ENCODE assay signal across 23 cellular contexts in the genomic region with DNA sequence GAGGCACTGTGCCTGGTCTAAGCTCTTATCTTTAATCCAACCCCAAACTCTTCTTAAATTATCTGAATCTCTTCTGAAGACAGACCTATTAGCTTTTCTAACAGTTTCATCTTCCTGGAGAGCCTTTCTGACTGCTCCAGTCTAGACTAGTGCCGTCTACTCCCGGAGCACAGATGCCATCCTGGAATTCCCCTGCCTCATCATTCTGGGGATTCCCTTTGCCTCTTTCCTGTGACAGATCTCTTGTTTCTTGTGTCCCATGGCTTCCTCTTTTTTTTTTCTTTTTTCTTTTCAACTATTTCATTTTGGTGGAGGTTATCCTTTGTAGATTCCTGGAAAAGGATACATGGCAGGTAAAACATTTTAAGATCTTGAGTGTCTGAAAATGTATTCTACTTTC. TPM values are rescaled to one million over a fixed set of nuclear protein-coding genes. Genes with fewer than 3 reads are reported as not detected.
DNase-seq lines count a peak whose midpoint lies in the region; ATAC-seq, FAIRE-seq and TF ChIP-seq lines count a peak whose summit lies in the region.
"Had no signal": no experiment of that assay in that cellular context is flagged by ENCODE, and none has a peak within 500 bp of the region (broad histone marks: within the 10 kb centered on the region; RNA-seq: fewer than 3 reads in every experiment).

No MANE protein-coding gene starts in this region.

- TF ChIP-seq CTCF in foreskin keratinocyte (conservative IDR thresholded peaks at IDR 0.05): no peak

- peak overlapping the region; percentile 4 to 44 for H3K4me3 Mint-ChIP-seq in stimulated activated naive B cell treated with anti-CD40 and anti-IgM and Interleukin-4, amounts not matched to agents 10 μg/mL and 1 μg/mL and 100 μg/mL, for 72 hours
- no peak overlapping the region for H3K4me3 Mint-ChIP-seq in naive thymus-derived CD8-positive, alpha-beta T cell
- H3K4me3 Mint-ChIP-seq: activated T-cell treated with anti-CD3 and anti-CD28 coated beads, Interleukin-2, amount 50 U/mL, for 4 hours; mesothelial cell of epicardium; T-cell had no signal

- peak overlapping the region; percentile 85 for H3K27ac Mint-ChIP-seq in stimulated activated naive B cell treated with anti-CD40 and anti-IgM and Interleukin-4, amounts not matched to agents 10 μg/mL and 1 μg/mL and 100 μg/mL, for 72 hours
- no peak overlapping the region for H3K27ac Mint-ChIP-seq in naive thymus-derived CD8-positive, alpha-beta T cell
- H3K27ac Mint-ChIP-seq: mesothelial cell of epicardium, T-cell had no signal

- peak; percentile 34 for DNase-seq in stimulated activated CD4-positive, alpha-beta T cell treated with anti-CD3 and anti-CD28 coated beads, Interleukin-15, amount 100 ng/mL, for 24 hours
- no peak for DNase-seq in stimulated activated CD4-positive, alpha-beta T cell treated with anti-CD3 and anti-CD28 coated beads, Interleukin-2, amount 100 ng/mL, for 24 hours
- DNase-seq in RCC 7860 (ENCODE audit: low spot score) (peak; percentile 61), foreskin keratinocyte (peak; percentile 46 to 66), amygdala (lab: John Stamatoyannopoulos, UW) (no peak)
- DNase-seq in stimulated activated naive B cell treated with anti-CD40 and anti-IgM and Interleukin-4, amounts not matched to agents 10 μg/mL and 1 μg/mL and 100 μg/mL, for 72 hours: peak; percentile 40
- DNase-seq in naive thymus-derived CD8-positive, alpha-beta T cell: no peak
- DNase-seq: activated CD4-positive, alpha-beta T cell treated with anti-CD3 and anti-CD28 coated beads, Interleukin-2, amount 50 U/mL, for 48 hours; activated T-cell treated with anti-CD3 and anti-CD28 coated beads, Interleukin-2, amount 50 U/mL, for 4 hours; adrenal gland; erythroblast; gastrocnemius medialis; GM23248; NCI-H1105; NCI-H2081; NCI-H510A; Right ventricle myocardium superior; T-cell had no signal

- H3K27me3 ChIP-seq in foreskin keratinocyte: no peaks in the 10 kb centered on the region
- H3K27me3 ChIP-seq: adrenal gland, cardiac muscle cell, gastrocnemius medialis, tibial nerve had no signal

- peaks cover 22 to 27% of the 10 kb centered on the region in 2 donors for H3K4me1 Mint-ChIP-seq in stimulated activated naive B cell treated with anti-CD40 and anti-IgM and Interleukin-4, amounts not matched to agents 10 μg/mL and 1 μg/mL and 100 μg/mL, for 72 hours
- H3K4me1 Mint-ChIP-seq in naive thymus-derived CD8-positive, alpha-beta T cell: peaks cover 6 to 15% (median 11%) of the 10 kb centered on the region in 4 donors

- H3K27me3 Mint-ChIP-seq in stimulated activated naive B cell treated with anti-CD40 and anti-IgM and Interleukin-4, amounts not matched to agents 10 μg/mL and 1 μg/mL and 100 μg/mL, for 72 hours: no peaks in the 10 kb centered on the region
- H3K27me3 Mint-ChIP-seq in naive thymus-derived CD8-positive, alpha-beta T cell: peaks cover 0 to 1% (median 0%) of the 10 kb centered on the region in 5 donors
- H3K27me3 Mint-ChIP-seq: T-cell had no signal

- H3K27ac ChIP-seq in foreskin keratinocyte: peak overlapping the region; percentile 62
- H3K27ac ChIP-seq: adrenal gland, cardiac muscle cell, gastrocnemius medialis, GM23248, tibial nerve, VCaP had no signal

- ATAC-seq in foreskin keratinocyte (peak; percentile 68), HG03045 (IDR thresholded peaks at IDR 0.05; ENCODE audit: unreplicated experiment) (no peak)
- ATAC-seq in stimulated activated naive B cell treated with anti-CD40 and anti-IgM and Interleukin-4, amounts not matched to agents 10 μg/mL and 1 μg/mL and 100 μg/mL, for 72 hours (replicated peaks): peak; percentile 65 to 76
- ATAC-seq in naive thymus-derived CD8-positive, alpha-beta T cell: no peak
- ATAC-seq: activated T-cell treated with anti-CD3 and anti-CD28 coated beads, Interleukin-2, amount 50 U/mL, for 4 hours; gastrocnemius medialis; T-cell had no signal

- peaks cover 9% of the 10 kb centered on the region for H3K4me1 ChIP-seq in foreskin keratinocyte

- peaks cover 56 to 66% of the 10 kb centered on the region in 2 donors for H3K36me3 Mint-ChIP-seq in stimulated activated naive B cell treated with anti-CD40 and anti-IgM and Interleukin-4, amounts not matched to agents 10 μg/mL and 1 μg/mL and 100 μg/mL, for 72 hours
- H3K36me3 Mint-ChIP-seq in naive thymus-derived CD8-positive, alpha-beta T cell: no peaks in the 10 kb centered on the region
- H3K36me3 Mint-ChIP-seq: T-cell had no signal

- peaks cover 4 to 5% of the 10 kb centered on the region in 2 donors for H3K9me3 Mint-ChIP-seq in stimulated activated naive B cell treated with anti-CD40 and anti-IgM and Interleukin-4, amounts not matched to agents 10 μg/mL and 1 μg/mL and 100 μg/mL, for 72 hours
- H3K9me3 Mint-ChIP-seq in naive thymus-derived CD8-positive, alpha-beta T cell: no peaks in the 10 kb centered on the region
- H3K9me3 Mint-ChIP-seq: T-cell had no signal

- POLR2A ChIA-PET in naive thymus-derived CD8-positive, alpha-beta T cell (lab: Charles Lee): no interaction called here

- no peak for FAIRE-seq in RCC 7860 (lab: Jason Lieb, UNC)

RNA-seq across cellular contexts. Expression of gene SEMA4A, which starts 11.7 kb away (rescaled TPM):
- 9.7 and 9.9 TPM in 2 replicates for total RNA-seq in foreskin keratinocyte
- polyA plus RNA-seq in foreskin keratinocyte: 9.3 TPM in 2 replicates
- 1 to 10 TPM; 1.2 TPM for total RNA-seq in naive thymus-derived CD8-positive, alpha-beta T cell
- 1 to 10 TPM in 1 of 3 donors, under 1 TPM in 2; 0.16 to 1.4 (median 0.22) TPM for polyA plus RNA-seq in naive thymus-derived CD8-positive, alpha-beta T cell

RNA-seq across cellular contexts. Expression of gene SLC25A44, which starts 28.8 kb away (rescaled TPM):
- total RNA-seq in foreskin keratinocyte: 18.4 and 18.5 TPM in 2 replicates
- 12.4 and 14.2 TPM in 2 replicates for polyA plus RNA-seq in foreskin keratinocyte
- total RNA-seq in naive thymus-derived CD8-positive, alpha-beta T cell: 10 to 100 TPM; 16.8 to 21.4 TPM
- 10 to 100 TPM in 1 of 3 donors, 1 to 10 TPM in 2; 6.0 to 16.4 (median 9.7) TPM for polyA plus RNA-seq in naive thymus-derived CD8-positive, alpha-beta T cell

RNA-seq across cellular contexts. Expression of gene PMF1, which starts 47.7 kb away (rescaled TPM):
- 54.7 and 56.2 TPM in 2 replicates for total RNA-seq in foreskin keratinocyte
- 75.0 and 76.1 TPM in 2 replicates for polyA plus RNA-seq in foreskin keratinocyte
- total RNA-seq in naive thymus-derived CD8-positive, alpha-beta T cell: 10 to 100 TPM; 49.1 to 54.8 TPM
- 10 to 100 TPM; 70.8 to 79.9 (median 76.5) TPM for polyA plus RNA-seq in naive thymus-derived CD8-positive, alpha-beta T cell

RNA-seq across cellular contexts. Expression of gene LMNA, which starts 50.6 kb away (rescaled TPM):
- 816 and 822 TPM in 2 replicates for total RNA-seq in foreskin keratinocyte
- 810 and 877 TPM in 2 replicates for polyA plus RNA-seq in foreskin keratinocyte
- 1 to 10 TPM; 2.0 to 2.7 TPM for total RNA-seq in naive thymus-derived CD8-positive, alpha-beta T cell
- polyA plus RNA-seq in naive thymus-derived CD8-positive, alpha-beta T cell: 1 to 10 TPM in 1 of 3 donors, under 1 TPM in 2; 0.62 to 4.0 (median 0.75) TPM

Comparison
In these comparisons a context has a peak if more than half of its experiments do, and no peak if none do; other contexts are left out.
1. DNase-seq: peak in stimulated activated CD4-positive, alpha-beta T cell treated with anti-CD3 and anti-CD28 coated beads, Interleukin-15, amount 100 ng/mL, for 24 hours (single experiment), RCC 7860 (single experiment), foreskin keratinocyte (2 of 2) and stimulated activated naive B cell treated with anti-CD40 and anti-IgM and Interleukin-4, amounts not matched to agents 10 μg/mL and 1 μg/mL and 100 μg/mL, for 72 hours (single experiment); none in stimulated activated CD4-positive, alpha-beta T cell treated with anti-CD3 and anti-CD28 coated beads, Interleukin-2, amount 100 ng/mL, for 24 hours (0 of 2), amygdala (0 of 56) and naive thymus-derived CD8-positive, alpha-beta T cell (0 of 10).
2. ATAC-seq: peak in foreskin keratinocyte (single experiment) and stimulated activated naive B cell treated with anti-CD40 and anti-IgM and Interleukin-4, amounts not matched to agents 10 μg/mL and 1 μg/mL and 100 μg/mL, for 72 hours (2 of 2); none in naive thymus-derived CD8-positive, alpha-beta T cell (0 of 2) and HG03045 (single experiment).
3. H3K4me3 Mint-ChIP-seq: peak in stimulated activated naive B cell treated with anti-CD40 and anti-IgM and Interleukin-4, amounts not matched to agents 10 μg/mL and 1 μg/mL and 100 μg/mL, for 72 hours (2 of 2); none in naive thymus-derived CD8-positive, alpha-beta T cell (0 of 10).